12 cellular contexts compared by ENCODE assay signal in genomic region chr14:63046339-63047268, GRCh38.
A peak's percentile ranks its signal among the peaks of the same experiment; 100 is the strongest.
DNase-seq lines count a peak whose midpoint lies in the region; ATAC-seq, FAIRE-seq and TF ChIP-seq lines count a peak whose summit lies in the region.
"Had no signal": no experiment of that assay in that cellular context is flagged by ENCODE, and none has a peak within 500 bp of the region (broad histone marks: within the 10 kb centered on the region; RNA-seq: fewer than 3 reads in every experiment).

No MANE protein-coding gene starts in this region.

- H3K27me3 Mint-ChIP-seq in stimulated activated naive CD8-positive, alpha-beta T cell treated with anti-CD3 and anti-CD28 coated beads, Interleukin-15, amount 100 ng/mL, for 72 hours = peaks cover 45% of the 10 kb centered on the region

- H3K36me3 ChIP-seq in tibial artery = no peaks in the 10 kb centered on the region

- H3K27ac ChIP-seq in tibial artery = no peak overlapping the region

- intact Hi-C loops in tibial artery (cut with DNase I; ENCODE audit: low total_unique reads) = no loop called here

- peaks cover 6% of the 10 kb centered on the region for H3K4me1 Mint-ChIP-seq in stimulated activated naive CD8-positive, alpha-beta T cell treated with anti-CD3 and anti-CD28 coated beads, Interleukin-15, amount 100 ng/mL, for 72 hours

- H3K9me3 Mint-ChIP-seq in stimulated activated naive CD8-positive, alpha-beta T cell treated with anti-CD3 and anti-CD28 coated beads, Interleukin-15, amount 100 ng/mL, for 72 hours = no peaks in the 10 kb centered on the region
- H3K9me3 Mint-ChIP-seq: T-helper 2 cell treated with Interferon-gamma antibody and Interleukin-4, amounts not matched to agents 5 μg/mL and 100 μg/mL, for 36 hours had no signal

- peak; percentile 92 for FAIRE-seq in urothelium cell line (lab: Jason Lieb, UNC)
- FAIRE-seq: G401.6 had no signal

- ATAC-seq in stimulated activated naive CD8-positive, alpha-beta T cell treated with anti-CD3 and anti-CD28 coated beads, Interleukin-15, amount 100 ng/mL, for 72 hours = peak; percentile 26
- no peak for ATAC-seq in stimulated activated naive CD8-positive, alpha-beta T cell treated with anti-CD3 and anti-CD28 coated beads, Interleukin-15, Interleukin-2, amounts not matched to agents 100 U/mL and 50 U/mL, for 24 hours

- H3K4me1 ChIP-seq in tibial artery = peaks cover 0 to 15% (median 13%) of the 10 kb centered on the region in 4 donors

- peak overlapping the region in 1 of 2 donors; percentile 30 for H3K4me3 Mint-ChIP-seq in stimulated activated naive CD8-positive, alpha-beta T cell treated with anti-CD3 and anti-CD28 coated beads, Interleukin-15, amount 100 ng/mL, for 72 hours
- H3K4me3 Mint-ChIP-seq: activated CD8-positive, alpha-beta T cell treated with anti-CD3 and anti-CD28 coated beads, Interleukin-2, amount 10 ng/mL, durations not matched to agents 7 days and 5 days; T-helper 2 cell treated with Interferon-gamma antibody and Interleukin-4, amounts not matched to agents 5 μg/mL and 100 μg/mL, for 36 hours had no signal

- no peak for DNase-seq in stimulated activated naive CD8-positive, alpha-beta T cell treated with anti-CD3 and anti-CD28 coated beads, Interleukin-15, amount 100 ng/mL, for 72 hours
- DNase-seq in stimulated activated naive CD8-positive, alpha-beta T cell treated with anti-CD3 and anti-CD28 coated beads, Interleukin-15, Interleukin-2, amounts not matched to agents 100 U/mL and 50 U/mL, for 24 hours = no peak
- DNase-seq in astrocyte of the hippocampus (ENCODE audit: low read depth, low spot score) (peak; percentile 2), iPS-NIHi11 (ENCODE audit: low spot score) (peak; percentile 17), urothelium cell line (ENCODE audit: low spot score) (peak; percentile 19), DMS114 treated with DMSO at 0.1 percent for 48 hours (lab: John Stamatoyannopoulos, UW; ENCODE audit: unreplicated experiment) (no peak), tibial artery (no peak)
- DNase-seq in stimulated activated CD4-positive, alpha-beta T cell treated with anti-CD3 and anti-CD28 coated beads, Interleukin-4, amount 100 ng/mL, for 24 hours = no peak
- DNase-seq: activated CD8-positive, alpha-beta T cell treated with anti-CD3 and anti-CD28 coated beads, Interleukin-2, amount 10 ng/mL, durations not matched to agents 7 days and 5 days; activated naive CD4-positive, alpha-beta T cell treated with anti-CD3 and anti-CD28 coated beads, Interleukin-2, amount 50 U/mL, for 16 hours had no signal

- no peak overlapping the region for H3K27ac Mint-ChIP-seq in stimulated activated naive CD8-positive, alpha-beta T cell treated with anti-CD3 and anti-CD28 coated beads, Interleukin-15, amount 100 ng/mL, for 72 hours
- H3K27ac Mint-ChIP-seq: activated CD8-positive, alpha-beta T cell treated with anti-CD3 and anti-CD28 coated beads, Interleukin-2, amount 10 ng/mL, durations not matched to agents 7 days and 5 days; T-helper 2 cell treated with Interferon-gamma antibody and Interleukin-4, amounts not matched to agents 5 μg/mL and 100 μg/mL, for 36 hours had no signal

- peak overlapping the region in 1 of 2 donors; percentile 29 for H3K4me3 ChIP-seq in tibial artery

- peaks cover 0 to 41% of the 10 kb centered on the region in 2 donors for H3K27me3 ChIP-seq in tibial artery

- no peaks in the 10 kb centered on the region for H3K9me3 ChIP-seq in tibial artery

- no peak for TF ChIP-seq CTCF in tibial artery (IDR thresholded peaks at IDR 0.05)

Comparison
In these comparisons a context has a peak if more than half of its experiments do, and no peak if none do; other contexts are left out.
1. DNase-seq: peak in astrocyte of the hippocampus (single experiment), iPS-NIHi11 (single experiment) and urothelium cell line (single experiment); none in stimulated activated naive CD8-positive, alpha-beta T cell treated with anti-CD3 and anti-CD28 coated beads, Interleukin-15, amount 100 ng/mL, for 72 hours (0 of 2), stimulated activated naive CD8-positive, alpha-beta T cell treated with anti-CD3 and anti-CD28 coated beads, Interleukin-15, Interleukin-2, amounts not matched to agents 100 U/mL and 50 U/mL, for 24 hours (single experiment), DMS114 treated with DMSO at 0.1 percent for 48 hours (single experiment), stimulated activated CD4-positive, alpha-beta T cell treated with anti-CD3 and anti-CD28 coated beads, Interleukin-4, amount 100 ng/mL, for 24 hours (single experiment) and tibial artery (0 of 2).